ENCODE assay signal across 19 cellular contexts in genomic region chr9:81394816-81395215, GRCh38.
DNase-seq lines count a peak whose midpoint lies in the region; ATAC-seq and TF ChIP-seq lines count a peak whose summit lies in the region.
"Had no signal": no experiment of that assay in that cellular context is flagged by ENCODE, and none has a peak within 500 bp of the region (broad histone marks: within the 10 kb centered on the region; RNA-seq: fewer than 3 reads in every experiment).

No MANE protein-coding gene starts in this region.

- POLR2A ChIA-PET in WTC11 (lab: Charles Lee): no interaction called here

- no peaks in the 10 kb centered on the region for H3K79me2 ChIP-seq in mesendoderm (ENCODE audit: control insufficient read depth, insufficient read depth, low read length)

- H3K9me3 Mint-ChIP-seq in WTC11: peaks cover 6% of the 10 kb centered on the region; the same call in 1 of the 2 replicates
- H3K9me3 Mint-ChIP-seq: neural crest cell had no signal

- no peak overlapping the region for H3K4me3 ChIP-seq in right atrium auricular region
- H3K4me3 ChIP-seq in adipocyte (ENCODE audit: low read length): peak overlapping the region; percentile 51
- H3K4me3 ChIP-seq in mesendoderm (ENCODE audit: low read length): no peak overlapping the region
- no peak overlapping the region for H3K4me3 ChIP-seq in uterus
- H3K4me3 ChIP-seq: K562, testis had no signal

- no peak for TF ChIP-seq CTCF in right atrium auricular region (IDR thresholded peaks at IDR 0.05)
- TF ChIP-seq CTCF in uterus (IDR thresholded peaks at IDR 0.05): no peak
- TF ChIP-seq CTCF in WTC11 (IDR thresholded peaks at IDR 0.05): no peak

- H3K27me3 Mint-ChIP-seq in WTC11 (ENCODE audit: low read depth): no peaks in the 10 kb centered on the region
- H3K27me3 Mint-ChIP-seq: activated CD4-positive, alpha-beta T cell treated with anti-CD3 and anti-CD28 coated beads for 36 hours; activated CD8-positive, alpha-beta memory T cell treated with anti-CD3 and anti-CD28 coated beads, Interleukin-2, amount 10 ng/mL, durations not matched to agents 7 days and 5 days; activated naive CD8-positive, alpha-beta T cell; CD8-positive, alpha-beta memory T cell had no signal

- no peak overlapping the region for H2AK5ac ChIP-seq in mesendoderm (ENCODE audit: low read length)

- no peak for TF ChIP-seq POLR2A in uterus (IDR thresholded peaks at IDR 0.05)

- no peaks in the 10 kb centered on the region for H3K27me3 ChIP-seq in right atrium auricular region
- H3K27me3 ChIP-seq in adipocyte (replicated peaks; ENCODE audit: control insufficient read depth, insufficient read depth, low read length): peaks cover 4% of the 10 kb centered on the region
- H3K27me3 ChIP-seq in mesendoderm (ENCODE audit: insufficient read depth, low read length, poor library complexity): no peaks in the 10 kb centered on the region
- no peaks in the 10 kb centered on the region for H3K27me3 ChIP-seq in uterus
- H3K27me3 ChIP-seq: testis had no signal

- H3K9ac ChIP-seq in adipocyte (ENCODE audit: low read length) (no peak overlapping the region), mesendoderm (ENCODE audit: low read length) (no peak overlapping the region)

- H3K23ac ChIP-seq in mesendoderm (ENCODE audit: low read length): no peak overlapping the region

- no CpG with 5 or more reads among the region's 1 CpG for WGBS in mesendoderm (ENCODE audit: extremely low coverage, insufficient coverage, low lambda C conversion rate)

- CTCF ChIA-PET in WTC11 (lab: Charles Lee): no interaction called here

- intact Hi-C loops in left ventricle myocardium superior (cut with micrococcal nuclease) (no loop called here), uterus (cut with DNase I; ENCODE audit: low total_unique reads) (no loop called here)

- no peak for DNase-seq in right atrium auricular region (ENCODE audit: low spot score)
- DNase-seq in left ventricle myocardium superior: no peak
- DNase-seq in adipocyte (ENCODE audit: low read depth): no peak
- DNase-seq in mesendoderm: no peak
- no peak for DNase-seq in uterus
- no peak for DNase-seq in WTC11 (ENCODE audit: low spot score)
- DNase-seq in DMS79 (lab: John Stamatoyannopoulos, UW): no peak
- DNase-seq: activated CD4-positive, alpha-beta T cell treated with anti-CD3 and anti-CD28 coated beads for 36 hours; activated CD8-positive, alpha-beta memory T cell treated with anti-CD3 and anti-CD28 coated beads, Interleukin-2, amount 10 ng/mL, durations not matched to agents 7 days and 5 days; CD8-positive, alpha-beta memory T cell; kidney glomerular epithelial cell; NCI-H748 treated with DMSO at 0.1 percent for 48 hours; PC-3; testis had no signal

- H2BK15ac ChIP-seq in mesendoderm (replicated peaks; ENCODE audit: low read depth): no peak overlapping the region

- H3K18ac ChIP-seq in mesendoderm (ENCODE audit: low read length): peak overlapping the region; percentile 16

- H3K79me1 ChIP-seq in mesendoderm (ENCODE audit: low read length): no peaks in the 10 kb centered on the region

- no peak overlapping the region for H2BK5ac ChIP-seq in mesendoderm (ENCODE audit: low read length)

- no peak overlapping the region for H4K8ac ChIP-seq in mesendoderm (ENCODE audit: low read depth, low read length)

- no peaks in the 10 kb centered on the region for H3K36me3 Mint-ChIP-seq in WTC11
- H3K36me3 Mint-ChIP-seq: activated CD8-positive, alpha-beta memory T cell treated with anti-CD3 and anti-CD28 coated beads, Interleukin-2, amount 10 ng/mL, durations not matched to agents 7 days and 5 days; activated naive CD8-positive, alpha-beta T cell; CD8-positive, alpha-beta memory T cell had no signal

- H4K5ac ChIP-seq in mesendoderm (ENCODE audit: low read length): no peak overlapping the region

- H3K4me1 ChIP-seq in right atrium auricular region: peaks cover 0 to 10% of the 10 kb centered on the region in 2 donors
- H3K4me1 ChIP-seq in adipocyte (ENCODE audit: control insufficient read depth, insufficient read depth, low read length): peaks cover 25% of the 10 kb centered on the region
- peaks cover 15% of the 10 kb centered on the region for H3K4me1 ChIP-seq in mesendoderm (ENCODE audit: control insufficient read depth, low read depth, low read length)
- H3K4me1 ChIP-seq in uterus: no peaks in the 10 kb centered on the region

- H3K27ac ChIP-seq in right atrium auricular region (peak overlapping the region; percentile 3 to 30), mesendoderm (ENCODE audit: low read depth, low read length) (no peak overlapping the region), uterus (peak overlapping the region; percentile 81 to 87)

- H3K36me3 ChIP-seq in right atrium auricular region (no peaks in the 10 kb centered on the region), adipocyte (ENCODE audit: control insufficient read depth, insufficient read depth, low read length, severe bottlenecking) (no peaks in the 10 kb centered on the region), mesendoderm (ENCODE audit: control insufficient read depth, insufficient read depth, low read length) (no peaks in the 10 kb centered on the region), uterus (no peaks in the 10 kb centered on the region)

- H3K4me1 Mint-ChIP-seq in WTC11: peaks cover 17% of the 10 kb centered on the region
- H3K4me1 Mint-ChIP-seq: activated CD4-positive, alpha-beta T cell treated with anti-CD3 and anti-CD28 coated beads for 36 hours; activated CD8-positive, alpha-beta memory T cell treated with anti-CD3 and anti-CD28 coated beads, Interleukin-2, amount 10 ng/mL, durations not matched to agents 7 days and 5 days; CD8-positive, alpha-beta memory T cell had no signal

- no peak overlapping the region for H2BK120ac ChIP-seq in mesendoderm (ENCODE audit: low read depth, low read length)

- no peaks in the 10 kb centered on the region for H3K9me3 ChIP-seq in right atrium auricular region
- no peaks in the 10 kb centered on the region for H3K9me3 ChIP-seq in adipocyte (ENCODE audit: control insufficient read depth, low read length)
- H3K9me3 ChIP-seq in uterus: no peaks in the 10 kb centered on the region
- H3K9me3 ChIP-seq: testis had no signal

- no peak overlapping the region for H3K4me2 ChIP-seq in mesendoderm (ENCODE audit: low read length)

- no peak overlapping the region for H3K4me3 Mint-ChIP-seq in WTC11
- H3K4me3 Mint-ChIP-seq: activated CD4-positive, alpha-beta T cell treated with anti-CD3 and anti-CD28 coated beads for 36 hours; activated CD8-positive, alpha-beta memory T cell treated with anti-CD3 and anti-CD28 coated beads, Interleukin-2, amount 10 ng/mL, durations not matched to agents 7 days and 5 days; activated naive CD8-positive, alpha-beta T cell; CD8-positive, alpha-beta memory T cell had no signal

- ATAC-seq in left ventricle myocardium superior: no peak
- ATAC-seq in WTC11: no peak
- ATAC-seq in HG03095 (IDR thresholded peaks at IDR 0.05; ENCODE audit: unreplicated experiment): no peak
- ATAC-seq: activated CD4-positive, alpha-beta T cell treated with anti-CD3 and anti-CD28 coated beads for 36 hours; activated CD8-positive, alpha-beta memory T cell treated with anti-CD3 and anti-CD28 coated beads, Interleukin-2, amount 10 ng/mL, durations not matched to agents 7 days and 5 days; HCT116; K562; PC-3 had no signal

- no peak overlapping the region for H3K27ac Mint-ChIP-seq in WTC11
- H3K27ac Mint-ChIP-seq: activated CD4-positive, alpha-beta T cell treated with anti-CD3 and anti-CD28 coated beads for 36 hours; activated CD8-positive, alpha-beta memory T cell treated with anti-CD3 and anti-CD28 coated beads, Interleukin-2, amount 10 ng/mL, durations not matched to agents 7 days and 5 days; activated naive CD8-positive, alpha-beta T cell; CD8-positive, alpha-beta memory T cell had no signal

- no peak overlapping the region for H3K56ac ChIP-seq in mesendoderm (ENCODE audit: low read length)

- no peak overlapping the region for H3K4ac ChIP-seq in mesendoderm (ENCODE audit: low read depth, low read length)

TF ChIP-seq in WTC11, 78 proteins besides CTCF, POLR2A, EP300 and RAD21 (continues in another document):
- TF ChIP-seq PRDM15 (CRISPR knock-in tag; IDR thresholded peaks at IDR 0.05) (no peak), TEAD1 (CRISPR knock-in tag; IDR thresholded peaks at IDR 0.05) (no peak), SOX15 (CRISPR knock-in tag; IDR thresholded peaks at IDR 0.05) (no peak), KAT7 (CRISPR knock-in tag; IDR thresholded peaks at IDR 0.05; ENCODE audit: borderline replicate concordance) (no peak)
